In genomic region chr11:65571940-65572339, GRCh38 we compare ENCODE assay signal across 8 cellular contexts. TPM values are rescaled to one million over a fixed set of nuclear protein-coding genes. Genes with fewer than 3 reads are reported as not detected.
DNase-seq lines count a peak whose midpoint lies in the region; ATAC-seq and TF ChIP-seq lines count a peak whose summit lies in the region.

No MANE protein-coding gene starts in this region.

- no TSS peak for BruUV-seq in HCT116 (replicated peaks; lab: Mats Ljungman, UMichigan)

- H3K79me2 ChIP-seq in HCT116 (ENCODE audit: insufficient read depth, low read length) (peaks cover 64% of the 10 kb centered on the region), parathyroid adenoma (peaks cover 1% of the 10 kb centered on the region)

- H3K27me3 Mint-ChIP-seq in CD4-positive, alpha-beta T cell = no peaks in the 10 kb centered on the region

- RAD21 ChIA-PET in HCT116 (lab: Charles Lee; ENCODE audit: low non-redundant PET in 1 of 2, low total read pairs in 2 of 2, uncharacterized antibody in 2 of 2, unreplicated experiment in 2 of 2) = interaction anchor here in 1 of 2 experiments (1.3 to 3.3 kb wide), 3 partner anchors 13 to 32 kb away, joined by 3 to 32 read pairs (median 6); no protein-coding TSS in a partner anchor

- peak overlapping the region; percentile 98 for H3K27ac Mint-ChIP-seq in CD4-positive, alpha-beta T cell

- TF ChIP-seq POLR2A in HCT116 (IDR thresholded peaks at IDR 0.05; ENCODE audit: borderline replicate concordance, extremely low read depth, insufficient read depth, insufficient read length) = no peak

- DNase-seq in CD4-positive, alpha-beta T cell = no peak
- DNase-seq in HCT116 (ENCODE audit: low read depth, low spot score) (no peak), SK-N-DZ (ENCODE audit: low spot score) (peak; percentile 68), epithelial cell of proximal tubule (ENCODE audit: low read depth) (no peak), ecto neural progenitor cell (ENCODE audit: low spot score) (no peak), Ammon's horn (ENCODE audit: low spot score) (no peak)
- no peak for DNase-seq in activated CD4-positive, CD25-positive, alpha-beta regulatory T cell treated with anti-CD3 and anti-CD28 coated beads, Interleukin-2, amount 50 U/mL, for 72 hours

- no peak for TF ChIP-seq RAD21 in HCT116 (IDR thresholded peaks at IDR 0.05; ENCODE audit: low read depth)

- no peaks in the 10 kb centered on the region; a peak in 1 of 4 replicates for H3K36me3 ChIP-seq in HCT116 (ENCODE audit: control insufficient read depth in 1 of 2, insufficient read depth in 2 of 2, low read length in 2 of 2)
- H3K36me3 ChIP-seq in parathyroid adenoma (ENCODE audit: control insufficient read depth, insufficient read depth, low read length) = no peaks in the 10 kb centered on the region

- H3K36me3 Mint-ChIP-seq in CD4-positive, alpha-beta T cell (ENCODE audit: low read depth) = peaks cover 52% of the 10 kb centered on the region

- H3K9me3 ChIP-seq in CD4-positive, alpha-beta T cell (ENCODE audit: control insufficient read depth, low read length) = no peaks in the 10 kb centered on the region
- H3K9me3 ChIP-seq in HCT116 (ENCODE audit: control insufficient read depth in 1 of 2, insufficient read depth in 1 of 2, low read depth in 1 of 2, low read length in 2 of 2) = no peaks in the 10 kb centered on the region
- no peaks in the 10 kb centered on the region for H3K9me3 ChIP-seq in parathyroid adenoma (ENCODE audit: control insufficient read depth, low read length)

- no peaks in the 10 kb centered on the region for H4K20me1 ChIP-seq in HCT116 (ENCODE audit: insufficient read depth)

- POLR2A ChIA-PET in CD4-positive, alpha-beta T cell (lab: Charles Lee) = interaction anchor here (0.6 to 5.5 kb wide), 28 partner anchors 10 to 793 kb away, joined by 3 to 92 read pairs (median 6); partner anchors contain the start of genes KAT5, MALAT1, MAP3K11 and NEAT1
- POLR2A ChIA-PET in HCT116 (lab: Charles Lee) = interaction anchor here (0.6 to 3.9 kb wide), 5 partner anchors 12 to 318 kb away, joined by 3 to 15 read pairs (median 4); partner anchors contain the start of gene MALAT1

- H3K9me3 Mint-ChIP-seq in CD4-positive, alpha-beta T cell = no peaks in the 10 kb centered on the region

- H3K9ac ChIP-seq in HCT116 (ENCODE audit: low read length) (peak overlapping the region; percentile 98), parathyroid adenoma (no peak overlapping the region)

- H2AFZ ChIP-seq in HCT116 (ENCODE audit: low read depth, low read length, poor library complexity, severe bottlenecking) = no peak overlapping the region
- no peak overlapping the region for H2AFZ ChIP-seq in parathyroid adenoma

- no peaks in the 10 kb centered on the region for H3K9me2 ChIP-seq in HCT116 (ENCODE audit: insufficient read depth)

- H3K27me3 ChIP-seq in CD4-positive, alpha-beta T cell (ENCODE audit: control insufficient read depth, insufficient read depth, low read length) = no peaks in the 10 kb centered on the region
- H3K27me3 ChIP-seq in HCT116 (ENCODE audit: insufficient read depth, low read length) (no peaks in the 10 kb centered on the region), parathyroid adenoma (ENCODE audit: control insufficient read depth, insufficient read depth, low read length) (no peaks in the 10 kb centered on the region)

- peak; percentile 15 for TF ChIP-seq CTCF in CD4-positive, alpha-beta T cell (IDR thresholded peaks at IDR 0.05)
- TF ChIP-seq CTCF in HCT116 (IDR thresholded peaks at IDR 0.05 in 2 of 3, conservative IDR thresholded peaks at IDR 0.05 in 1 of 3; ENCODE audit: borderline replicate concordance in 1 of 3, insufficient read depth in 1 of 3, low read depth in 2 of 3, low read length in 2 of 3) (peak in 2 of 3 experiments; percentile 68 to 70; a peak in 4 of 6 replicates), epithelial cell of proximal tubule (conservative IDR thresholded peaks at IDR 0.05; ENCODE audit: low read depth, low read length) (peak; percentile 67), parathyroid adenoma (IDR thresholded peaks at IDR 0.05) (peak; percentile 19)

- peak overlapping the region; percentile 99 for H3K27ac ChIP-seq in CD4-positive, alpha-beta T cell (ENCODE audit: low read depth, low read length)
- H3K27ac ChIP-seq in HCT116 (ENCODE audit: low read depth, low read length) (peak overlapping the region; percentile 94), parathyroid adenoma (peak overlapping the region; percentile 47)

- H3K4me2 ChIP-seq in HCT116 (ENCODE audit: low read length) (peak overlapping the region; percentile 78), parathyroid adenoma (ENCODE audit: low read length) (peak overlapping the region; percentile 63)

- H3K4me1 ChIP-seq in HCT116 (ENCODE audit: control insufficient read depth in 1 of 2, insufficient read depth in 2 of 2, low read length in 2 of 2) (peaks cover 42 to 64% of the 10 kb centered on the region in 2 experiments), parathyroid adenoma (peaks cover 14% of the 10 kb centered on the region)

- ATAC-seq in CD4-positive, alpha-beta T cell (ENCODE audit: poor library complexity) = no peak
- ATAC-seq in HCT116 = peak; percentile 10; the same call in 1 of the 2 replicates

- intact Hi-C loops in CD4-positive, alpha-beta T cell (cut with DNase I, micrococcal nuclease) = loop anchor here (1.0 to 10.0 kb wide), 4 partner anchors 32 to 545 kb away; partner anchors contain the start of genes RELA (in 1 of the 2), SCYL1 (in 1 of the 2) and SNX15 (in 1 of the 2)
- intact Hi-C loops in HCT116 (cut with micrococcal nuclease) = loop anchor here (5.0 kb wide), 1 partner anchor 190 kb away; the partner anchor contains the start of gene SLC25A45

- H3K4me1 Mint-ChIP-seq in CD4-positive, alpha-beta T cell (ENCODE audit: low read depth) = peaks cover 78% of the 10 kb centered on the region

- H3K4me3 ChIP-seq in HCT116 (replicated peaks in 1 of 2; ENCODE audit: low read depth in 1 of 2, low read length in 2 of 2) (peak overlapping the region; percentile 97 to 100), epithelial cell of proximal tubule (ENCODE audit: low read depth, low read length) (peak overlapping the region; percentile 84), parathyroid adenoma (ENCODE audit: low read depth, low read length) (peak overlapping the region; percentile 22)

- peak overlapping the region; percentile 100 for H3K4me3 Mint-ChIP-seq in CD4-positive, alpha-beta T cell

- CTCF ChIA-PET in CD4-positive, alpha-beta T cell (lab: Charles Lee) = interaction anchor here (0.7 to 4.4 kb wide), 6 partner anchors 16 to 288 kb away, joined by 3 to 64 read pairs (median 7); no protein-coding TSS in a partner anchor
- CTCF ChIA-PET in HCT116 (lab: Charles Lee) = interaction anchor here (0.7 to 4.5 kb wide), 7 partner anchors 11 to 62 kb away, joined by 3 to 89 read pairs (median 9); partner anchors contain the start of gene PCNX3

TF ChIP-seq in HCT116, 20 proteins besides CTCF, POLR2A, EP300 and RAD21:
- TF ChIP-seq YY1 (IDR thresholded peaks at IDR 0.05; ENCODE audit: extremely low read depth, insufficient replicate concordance, low read depth, low read length) (no peak), ELF1 (IDR thresholded peaks at IDR 0.05; ENCODE audit: borderline replicate concordance, low read depth) (no peak)

RNA-seq across cellular contexts. Expression of gene FAM89B, which starts 0.4 kb away (rescaled TPM):
- total RNA-seq in CD4-positive, alpha-beta T cell = 10 to 100 TPM; 23.3 to 27.3 TPM
- total RNA-seq in HCT116 (2021; ENCODE audit: unreplicated experiment) (60.0 TPM), epithelial cell of proximal tubule (64.0 and 67.1 TPM in 2 replicates)
- 46.1 and 52.9 TPM in 2 replicates for polyA plus RNA-seq in HCT116 (2012)
- 59.4 and 85.8 TPM in 2 replicates for polyA plus RNA-seq in SK-N-DZ (2014; cell fraction: cytosol; rRNA removed)
- 44.3 and 61.6 TPM in 2 replicates for polyA plus RNA-seq in SK-N-DZ (2014; cell fraction: nucleus; rRNA removed)

RNA-seq across cellular contexts. Expression of gene ZNRD2, which starts 1.7 kb away (rescaled TPM):
- total RNA-seq in CD4-positive, alpha-beta T cell = 10 to 100 TPM; 38.7 to 39.9 TPM
- 66.8 TPM for total RNA-seq in HCT116 (2021; ENCODE audit: unreplicated experiment)
- polyA plus RNA-seq in HCT116 (2012) = 86.9 and 93.0 TPM in 2 replicates
- 68.9 and 74.6 TPM in 2 replicates for polyA plus RNA-seq in SK-N-DZ (2014; cell fraction: cytosol; rRNA removed)
- polyA plus RNA-seq in SK-N-DZ (2014; cell fraction: nucleus; rRNA removed) = 51.2 and 87.1 TPM in 2 replicates
- total RNA-seq in epithelial cell of proximal tubule = 72.0 and 141 TPM in 2 replicates

RNA-seq across cellular contexts. Expression of gene EHBP1L1, which starts 3.9 kb away (rescaled TPM):
- 10 to 100 TPM; 82.6 to 88.5 TPM for total RNA-seq in CD4-positive, alpha-beta T cell
- total RNA-seq in HCT116 (2021; ENCODE audit: unreplicated experiment) = 105 TPM
- 88.5 and 90.6 TPM in 2 replicates for polyA plus RNA-seq in HCT116 (2012)
- polyA plus RNA-seq in SK-N-DZ (2014; cell fraction: cytosol; rRNA removed) = 4.4 and 10.3 TPM in 2 replicates
- polyA plus RNA-seq in SK-N-DZ (2014; cell fraction: nucleus; rRNA removed) = 6.3 and 10.7 TPM in 2 replicates
- 26.1 and 26.3 TPM in 2 replicates for total RNA-seq in epithelial cell of proximal tubule

RNA-seq across cellular contexts. Expression of gene LTBP3, which starts 13.8 kb away (rescaled TPM):
- 100 to 1,000 TPM; 236 to 238 TPM for total RNA-seq in CD4-positive, alpha-beta T cell
- total RNA-seq in HCT116 (2021; ENCODE audit: unreplicated experiment) (248 TPM), epithelial cell of proximal tubule (34.9 and 102 TPM in 2 replicates)
- polyA plus RNA-seq in HCT116 (2012) = 238 and 328 TPM in 2 replicates
- 7.7 and 11.5 TPM in 2 replicates for polyA plus RNA-seq in SK-N-DZ (2014; cell fraction: cytosol; rRNA removed)
- 41.4 and 60.9 TPM in 2 replicates for polyA plus RNA-seq in SK-N-DZ (2014; cell fraction: nucleus; rRNA removed)

RNA-seq across cellular contexts. Expression of gene KCNK7, which starts 23.7 kb away (rescaled TPM):
- total RNA-seq in CD4-positive, alpha-beta T cell = 1 to 10 TPM; 4.9 to 5.0 TPM
- total RNA-seq in HCT116 (2021; ENCODE audit: unreplicated experiment) = 0.61 TPM
- polyA plus RNA-seq in HCT116 (2012) = 0.66 and 0.91 TPM in 2 replicates
- polyA plus RNA-seq in SK-N-DZ (2014; cell fraction: cytosol; rRNA removed) = 0.19 and 0.38 TPM in 2 replicates
- polyA plus RNA-seq in SK-N-DZ (2014; cell fraction: nucleus; rRNA removed) = 1.6 and 2.0 TPM in 2 replicates
- 0.17 TPM in 1 of 2 replicates, not detected in the other for total RNA-seq in epithelial cell of proximal tubule

Comparison
In these comparisons a context has a peak if more than half of its experiments do, and no peak if none do; other contexts are left out.
1. H3K27ac ChIP-seq: peak in every context shown above with its lines; median percentile 99 in CD4-positive, alpha-beta T cell; 94 in HCT116; 47 in parathyroid adenoma.
2. CTCF ChIP-seq: peak in every context shown above with its lines; median percentile 69 in HCT116; 67 in epithelial cell of proximal tubule; 19 in parathyroid adenoma; 15 in CD4-positive, alpha-beta T cell.
3. H3K4me3 ChIP-seq: peak in every context shown above with its lines; median percentile 98 in HCT116; 84 in epithelial cell of proximal tubule; 22 in parathyroid adenoma.